ENCODE assay signal across 1 cellular context in genomic region chr3:195031574-195032003, GRCh38.
TF ChIP-seq lines count a peak whose summit lies in the region.

No MANE protein-coding gene starts in this region.

TF ChIP-seq in liver, 16 proteins besides CTCF, POLR2A, EP300 and RAD21 (continued from another document):
- TF ChIP-seq, protein P1, sequence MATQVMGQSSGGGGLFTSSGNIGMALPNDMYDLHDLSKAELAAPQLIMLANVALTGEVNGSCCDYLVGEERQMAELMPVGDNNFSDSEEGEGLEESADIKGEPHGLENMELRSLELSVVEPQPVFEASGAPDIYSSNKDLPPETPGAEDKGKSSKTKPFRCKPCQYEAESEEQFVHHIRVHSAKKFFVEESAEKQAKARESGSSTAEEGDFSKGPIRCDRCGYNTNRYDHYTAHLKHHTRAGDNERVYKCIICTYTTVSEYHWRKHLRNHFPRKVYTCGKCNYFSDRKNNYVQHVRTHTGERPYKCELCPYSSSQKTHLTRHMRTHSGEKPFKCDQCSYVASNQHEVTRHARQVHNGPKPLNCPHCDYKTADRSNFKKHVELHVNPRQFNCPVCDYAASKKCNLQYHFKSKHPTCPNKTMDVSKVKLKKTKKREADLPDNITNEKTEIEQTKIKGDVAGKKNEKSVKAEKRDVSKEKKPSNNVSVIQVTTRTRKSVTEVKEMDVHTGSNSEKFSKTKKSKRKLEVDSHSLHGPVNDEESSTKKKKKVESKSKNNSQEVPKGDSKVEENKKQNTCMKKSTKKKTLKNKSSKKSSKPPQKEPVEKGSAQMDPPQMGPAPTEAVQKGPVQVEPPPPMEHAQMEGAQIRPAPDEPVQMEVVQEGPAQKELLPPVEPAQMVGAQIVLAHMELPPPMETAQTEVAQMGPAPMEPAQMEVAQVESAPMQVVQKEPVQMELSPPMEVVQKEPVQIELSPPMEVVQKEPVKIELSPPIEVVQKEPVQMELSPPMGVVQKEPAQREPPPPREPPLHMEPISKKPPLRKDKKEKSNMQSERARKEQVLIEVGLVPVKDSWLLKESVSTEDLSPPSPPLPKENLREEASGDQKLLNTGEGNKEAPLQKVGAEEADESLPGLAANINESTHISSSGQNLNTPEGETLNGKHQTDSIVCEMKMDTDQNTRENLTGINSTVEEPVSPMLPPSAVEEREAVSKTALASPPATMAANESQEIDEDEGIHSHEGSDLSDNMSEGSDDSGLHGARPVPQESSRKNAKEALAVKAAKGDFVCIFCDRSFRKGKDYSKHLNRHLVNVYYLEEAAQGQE (IDR thresholded peaks at IDR 0.05) = no peak
- TF ChIP-seq JUND (IDR thresholded peaks at IDR 0.05) (peak; percentile 64 to 83), EGR1 (IDR thresholded peaks at IDR 0.05; ENCODE audit: low read depth in 2 of 2) (peak; percentile 50 to 93), RXRA (IDR thresholded peaks at IDR 0.05) (peak; percentile 83 to 90), GABPA (IDR thresholded peaks at IDR 0.05 in 1 of 2, conservative IDR thresholded peaks at IDR 0.05 in 1 of 2) (peak in 1 of 2 donors; percentile 64), TAF1 (conservative IDR thresholded peaks at IDR 0.05) (no peak), HNF4A (conservative IDR thresholded peaks at IDR 0.05) (peak; percentile 90 to 94), ATF3 (IDR thresholded peaks at IDR 0.05) (no peak), NR2F2 (IDR thresholded peaks at IDR 0.05) (peak; percentile 69)
